21 cellular contexts compared by ENCODE assay signal in genomic region chr3:130783629-130784028, GRCh38.
DNase-seq lines count a peak whose midpoint lies in the region; ATAC-seq lines count a peak whose summit lies in the region.
"Had no signal": no experiment of that assay in that cellular context is flagged by ENCODE, and none has a peak within 500 bp of the region (broad histone marks: within the 10 kb centered on the region; RNA-seq: fewer than 3 reads in every experiment).

No MANE protein-coding gene starts in this region.

- ATAC-seq in stimulated activated effector memory CD8-positive, alpha-beta T cell treated with anti-CD3 and anti-CD28 coated beads, Interleukin-12 subunit alpha, Interleukin-12 subunit beta, amount 100 ng/mL, for 72 hours: no peak
- ATAC-seq: left lung, T-helper 17 cell, WTC11 had no signal

- no peaks in the 10 kb centered on the region for H3K36me3 Mint-ChIP-seq in stimulated activated effector memory CD8-positive, alpha-beta T cell treated with anti-CD3 and anti-CD28 coated beads, Interleukin-12 subunit alpha, Interleukin-12 subunit beta, amount 100 ng/mL, for 72 hours
- H3K36me3 Mint-ChIP-seq: activated naive CD8-positive, alpha-beta T cell treated with anti-CD3 and anti-CD28 coated beads for 36 hours; WTC11 had no signal

- no peak overlapping the region for H3K27ac Mint-ChIP-seq in stimulated activated effector memory CD8-positive, alpha-beta T cell treated with anti-CD3 and anti-CD28 coated beads, Interleukin-12 subunit alpha, Interleukin-12 subunit beta, amount 100 ng/mL, for 72 hours
- H3K27ac Mint-ChIP-seq: activated naive CD8-positive, alpha-beta T cell treated with anti-CD3 and anti-CD28 coated beads for 36 hours; activated T-helper 1 cell treated with anti-CD3 and anti-CD28 coated beads, Interleukin-12 subunit alpha, Interleukin-12 subunit beta, Interleukin-2, Interleukin-4 antibody, amounts not matched to agents 30 ng/mL and 10 ng/mL and 1 ng/mL, durations not matched to agents 14 hours and 24 hours and 36 hours; T-helper 17 cell; WTC11 had no signal

- no peak overlapping the region for H3K4me3 Mint-ChIP-seq in stimulated activated effector memory CD8-positive, alpha-beta T cell treated with anti-CD3 and anti-CD28 coated beads, Interleukin-12 subunit alpha, Interleukin-12 subunit beta, amount 100 ng/mL, for 72 hours
- H3K4me3 Mint-ChIP-seq: activated naive CD8-positive, alpha-beta T cell treated with anti-CD3 and anti-CD28 coated beads for 36 hours; activated T-helper 1 cell treated with anti-CD3 and anti-CD28 coated beads, Interleukin-12 subunit alpha, Interleukin-12 subunit beta, Interleukin-2, Interleukin-4 antibody, amounts not matched to agents 30 ng/mL and 10 ng/mL and 1 ng/mL, durations not matched to agents 14 hours and 24 hours and 36 hours; T-helper 17 cell; WTC11 had no signal

- DNase-seq in DMS153 (lab: John Stamatoyannopoulos, UW) (peak; percentile 50), DMS153 treated with DMSO at 0.1 percent for 48 hours (lab: John Stamatoyannopoulos, UW; ENCODE audit: unreplicated experiment) (no peak), NCI-H128 (lab: John Stamatoyannopoulos, UW; ENCODE audit: unreplicated experiment) (peak; percentile 49), OCI-M1 (lab: John Stamatoyannopoulos, UW) (peak; percentile 49), left kidney (ENCODE audit: low read depth, low spot score) (peak; percentile 73)
- no peak for DNase-seq in stimulated activated effector memory CD8-positive, alpha-beta T cell treated with anti-CD3 and anti-CD28 coated beads, Interleukin-12 subunit alpha, Interleukin-12 subunit beta, amount 100 ng/mL, for 72 hours (ENCODE audit: low spot score in 2 of 2)
- no peak for DNase-seq in activated CD4-positive, alpha-beta T cell treated with anti-CD3 and anti-CD28 coated beads, Interleukin-2, amount 50 U/mL, for 4 hours
- no peak for DNase-seq in activated T-cell treated with anti-CD3 and anti-CD28 coated beads, Interleukin-2, amount 50 U/mL, for 48 hours
- DNase-seq: activated CD8-positive, alpha-beta memory T cell treated with anti-CD3 and anti-CD28 coated beads for 24 hours; activated naive CD8-positive, alpha-beta T cell treated with anti-CD3 and anti-CD28 coated beads for 36 hours; BE2C; dorsolateral prefrontal cortex; erythroblast; left lung; NCI-H2171 treated with DMSO at 0.1 percent for 48 hours; nucleus accumbens; SHP77 treated with DMSO at 0.1 percent for 48 hours; stimulated activated naive CD4-positive, alpha-beta T cell; T-helper 17 cell had no signal

- no peaks in the 10 kb centered on the region for H3K4me1 Mint-ChIP-seq in stimulated activated effector memory CD8-positive, alpha-beta T cell treated with anti-CD3 and anti-CD28 coated beads, Interleukin-12 subunit alpha, Interleukin-12 subunit beta, amount 100 ng/mL, for 72 hours
- H3K4me1 Mint-ChIP-seq: activated naive CD8-positive, alpha-beta T cell treated with anti-CD3 and anti-CD28 coated beads for 36 hours had no signal

- no peaks in the 10 kb centered on the region for H3K9me3 Mint-ChIP-seq in stimulated activated effector memory CD8-positive, alpha-beta T cell treated with anti-CD3 and anti-CD28 coated beads, Interleukin-12 subunit alpha, Interleukin-12 subunit beta, amount 100 ng/mL, for 72 hours
- H3K9me3 Mint-ChIP-seq: activated naive CD8-positive, alpha-beta T cell treated with anti-CD3 and anti-CD28 coated beads for 36 hours; activated T-helper 1 cell treated with anti-CD3 and anti-CD28 coated beads, Interleukin-12 subunit alpha, Interleukin-12 subunit beta, Interleukin-2, Interleukin-4 antibody, amounts not matched to agents 30 ng/mL and 10 ng/mL and 1 ng/mL, durations not matched to agents 14 hours and 24 hours and 36 hours; WTC11 had no signal

Comparison
In these comparisons a context has a peak if more than half of its experiments do, and no peak if none do; other contexts are left out.
1. DNase-seq: peak in DMS153 (single experiment), NCI-H128 (single experiment), OCI-M1 (single experiment) and left kidney (single experiment); none in DMS153 treated with DMSO at 0.1 percent for 48 hours (single experiment), stimulated activated effector memory CD8-positive, alpha-beta T cell treated with anti-CD3 and anti-CD28 coated beads, Interleukin-12 subunit alpha, Interleukin-12 subunit beta, amount 100 ng/mL, for 72 hours (0 of 2), activated CD4-positive, alpha-beta T cell treated with anti-CD3 and anti-CD28 coated beads, Interleukin-2, amount 50 U/mL, for 4 hours (0 of 2) and activated T-cell treated with anti-CD3 and anti-CD28 coated beads, Interleukin-2, amount 50 U/mL, for 48 hours (0 of 2).